Comparison of ENCODE assay signal across 13 cellular contexts in genomic region chr12:132774159-132774558, GRCh38.
"Had no signal": no experiment of that assay in that cellular context is flagged by ENCODE, and none has a peak within 500 bp of the region (broad histone marks: within the 10 kb centered on the region; RNA-seq: fewer than 3 reads in every experiment).

No MANE protein-coding gene starts in this region.

- H3K27me3 ChIP-seq: cardiac muscle cell, dorsolateral prefrontal cortex, gastrocnemius medialis, heart right ventricle, pancreas, tibial artery, vagina had no signal

- H3K4me1 ChIP-seq: pancreas, vagina had no signal

- H3K27ac Mint-ChIP-seq: activated naive CD8-positive, alpha-beta T cell treated with anti-CD3 and anti-CD28 coated beads, Interleukin-2, amount 50 U/mL, for 24 hours had no signal

- H3K27ac ChIP-seq: cardiac muscle cell, gastrocnemius medialis, heart right ventricle, pancreas, tibial artery, vagina had no signal

- H3K4me3 Mint-ChIP-seq: activated naive CD8-positive, alpha-beta T cell treated with anti-CD3 and anti-CD28 coated beads, Interleukin-2, amount 50 U/mL, for 24 hours had no signal

- H3K9me3 ChIP-seq: gastrocnemius medialis, heart right ventricle, pancreas, tibial artery, vagina had no signal

- H3K27me3 Mint-ChIP-seq: activated naive CD8-positive, alpha-beta T cell treated with anti-CD3 and anti-CD28 coated beads, Interleukin-2, amount 50 U/mL, for 24 hours had no signal

- H3K9me3 Mint-ChIP-seq: activated naive CD8-positive, alpha-beta T cell treated with anti-CD3 and anti-CD28 coated beads, Interleukin-2, amount 50 U/mL, for 24 hours had no signal

- DNase-seq: activated CD4-positive, alpha-beta T cell treated with anti-CD3 and anti-CD28 coated beads, Interleukin-2, amount 50 U/mL, for 1 hour; activated naive CD8-positive, alpha-beta T cell treated with anti-CD3 and anti-CD28 coated beads, Interleukin-2, amount 50 U/mL, for 24 hours; erythroblast; gastrocnemius medialis; heart right ventricle; pancreas; stimulated activated CD4-positive, alpha-beta T cell treated with anti-CD3 and anti-CD28 coated beads, Interleukin-1b, Interleukin-23, amount 100 ng/mL, for 48 hours; SW 1271; tibial artery had no signal

- ATAC-seq: activated naive CD8-positive, alpha-beta T cell treated with anti-CD3 and anti-CD28 coated beads, Interleukin-2, amount 50 U/mL, for 24 hours; gastrocnemius medialis; heart right ventricle; pancreas; sciatic nerve had no signal

- H3K4me3 ChIP-seq: cardiac muscle cell, dorsolateral prefrontal cortex, gastrocnemius medialis, heart right ventricle, pancreas, tibial artery, vagina had no signal
